ENCODE assay signal across 18 cellular contexts in genomic region chr1:164648211-164649080, GRCh38.
DNase-seq lines count a peak whose midpoint lies in the region; ATAC-seq, FAIRE-seq and TF ChIP-seq lines count a peak whose summit lies in the region.
"Had no signal": no experiment of that assay in that cellular context is flagged by ENCODE, and none has a peak within 500 bp of the region (broad histone marks: within the 10 kb centered on the region; RNA-seq: fewer than 3 reads in every experiment).

No MANE protein-coding gene starts in this region.

- WGBS in stomach, 5 donors: 35 to 48% (median 40%) methylated on average over 4 of the region's 4 CpGs

- peaks cover 39% of the 10 kb centered on the region for H3K36me3 Mint-ChIP-seq in brain

- no peak overlapping the region for H3K4me3 ChIP-seq in kidney (ENCODE audit: low read length in 2 of 2)
- no peak overlapping the region for H3K4me3 ChIP-seq in stomach
- H3K4me3 ChIP-seq: tibial nerve had no signal

- DNase-seq in NCI-H226 (peak; percentile 74), kidney (no peak), stomach (peak; percentile 39), NCI-H748 (lab: John Stamatoyannopoulos, UW; ENCODE audit: unreplicated experiment) (no peak), left lobe of liver (ENCODE audit: low spot score) (no peak), LoVo (ENCODE audit: low spot score) (no peak), NCI-H1105 treated with DMSO at 0.1 percent for 48 hours (lab: John Stamatoyannopoulos, UW) (no peak)
- DNase-seq: activated CD4-positive, alpha-beta T cell treated with anti-CD3 and anti-CD28 coated beads for 48 hours; activated T-cell treated with anti-CD3 and anti-CD28 coated beads, Interleukin-2, amount 50 U/mL, for 1 hour; NCI-H2029; NCI-H748 treated with DMSO at 0.1 percent for 48 hours; retina; stimulated activated CD4-positive, alpha-beta T cell treated with anti-CD3 and anti-CD28 coated beads, Interleukin-2, amount 100 ng/mL, for 24 hours had no signal

- intact Hi-C loops in kidney (cut with DNase I): no loop called here
- intact Hi-C loops in stomach (cut with DNase I; ENCODE audit: low total_unique reads): no loop called here

- H3K36me3 ChIP-seq in kidney (ENCODE audit: control insufficient read depth in 1 of 2, insufficient read depth in 2 of 2, low read length in 2 of 2) (no peaks in the 10 kb centered on the region), stomach (no peaks in the 10 kb centered on the region)
- H3K36me3 ChIP-seq: tibial nerve had no signal

- no peak for TF ChIP-seq POLR2A in stomach (IDR thresholded peaks at IDR 0.05)

- H3K27me3 ChIP-seq in stomach: no peaks in the 10 kb centered on the region
- H3K27me3 ChIP-seq: tibial nerve had no signal

- TF ChIP-seq CTCF in brain (conservative IDR thresholded peaks at IDR 0.05) (no peak), kidney (IDR thresholded peaks at IDR 0.05; ENCODE audit: borderline replicate concordance, extremely low read depth, insufficient read depth) (no peak), stomach (IDR thresholded peaks at IDR 0.05) (no peak)

- H3K9me3 Mint-ChIP-seq in brain: peaks cover 0 to 2% (median 0%) of the 10 kb centered on the region in 5 experiments
- H3K9me3 Mint-ChIP-seq: dendritic cell treated with granulocyte-macrophage colony-stimulating factor and Interleukin-4, amounts not matched to agents 40 ng/mL and 50 ng/mL, for 4 days had no signal

- peak overlapping the region; percentile 66 to 96 (median 90) for H3K27ac Mint-ChIP-seq in brain
- H3K27ac Mint-ChIP-seq: dendritic cell treated with granulocyte-macrophage colony-stimulating factor and Interleukin-4, amounts not matched to agents 40 ng/mL and 50 ng/mL, for 4 days had no signal

- H3K4me1 ChIP-seq in kidney (ENCODE audit: control insufficient read depth in 1 of 2, insufficient read depth in 1 of 2, low read depth in 1 of 2, low read length in 2 of 2): peaks cover 23 to 33% of the 10 kb centered on the region in 2 donors
- peaks cover 28 to 97% (median 68%) of the 10 kb centered on the region in 4 donors for H3K4me1 ChIP-seq in stomach

- no peak overlapping the region for H3K9ac ChIP-seq in kidney (ENCODE audit: low read length in 2 of 2)

- H3K27me3 Mint-ChIP-seq in brain: no peaks in the 10 kb centered on the region

- TF ChIP-seq EP300 in stomach (IDR thresholded peaks at IDR 0.05): no peak

- ATAC-seq in left lobe of liver: no peak

- peaks cover 86% of the 10 kb centered on the region for H3K4me1 Mint-ChIP-seq in brain

- no peak for FAIRE-seq in kidney (lab: Jason Lieb, UNC)
- FAIRE-seq: GM12891, RCC 7860 had no signal

- H3K4me3 Mint-ChIP-seq in brain: peak overlapping the region in 3 of 5 experiments; percentile 8 to 35 (median 9)
- H3K4me3 Mint-ChIP-seq: dendritic cell treated with granulocyte-macrophage colony-stimulating factor and Interleukin-4, amounts not matched to agents 40 ng/mL and 50 ng/mL, for 4 days had no signal

- H3K27ac ChIP-seq in kidney (ENCODE audit: low read depth in 2 of 2, low read length in 2 of 2) (peak overlapping the region; percentile 8 to 55), stomach (peak overlapping the region in 4 of 5 donors; percentile 8 to 81 (median 64))
- H3K27ac ChIP-seq: tibial nerve had no signal

- H3K9me3 ChIP-seq in kidney (ENCODE audit: control insufficient read depth in 1 of 2, low read length in 2 of 2) (no peaks in the 10 kb centered on the region), stomach (no peaks in the 10 kb centered on the region)
- H3K9me3 ChIP-seq: tibial nerve had no signal

Comparison
In these comparisons a context has a peak if more than half of its experiments do, and no peak if none do; other contexts are left out.
1. DNase-seq: peak in NCI-H226 (single experiment) and stomach (single experiment); none in kidney (single experiment), NCI-H748 (single experiment), left lobe of liver (single experiment), LoVo (single experiment) and NCI-H1105 treated with DMSO at 0.1 percent for 48 hours (single experiment).